In genomic region chr16:262121-262745, GRCh38 we compare ENCODE assay signal across 16 cellular contexts. TPM values are rescaled to one million over a fixed set of nuclear protein-coding genes. Genes with fewer than 3 reads are reported as not detected.
DNase-seq lines count a peak whose midpoint lies in the region; ATAC-seq and TF ChIP-seq lines count a peak whose summit lies in the region.
"Had no signal": no experiment of that assay in that cellular context is flagged by ENCODE, and none has a peak within 500 bp of the region (broad histone marks: within the 10 kb centered on the region; RNA-seq: fewer than 3 reads in every experiment).

No MANE protein-coding gene starts in this region.

- H4K8ac ChIP-seq in neuronal stem cell (ENCODE audit: low read depth, low read length) = no peak overlapping the region

- H3K4me2 ChIP-seq in SK-N-SH (no peak overlapping the region), neuronal stem cell (ENCODE audit: insufficient read depth, low read length, poor library complexity, severe bottlenecking) (no peak overlapping the region)
- H3K4me2 ChIP-seq: BLaER1 had no signal

- peak overlapping the region; percentile 65 for H3K23ac ChIP-seq in neuronal stem cell (ENCODE audit: low read depth, low read length, poor library complexity)

- CTCF ChIA-PET in SK-N-SH (lab: Yijun Ruan, JAX) = no interaction called here

- H3K4me1 ChIP-seq in SK-N-SH (ENCODE audit: control insufficient read depth in 1 of 2, insufficient read depth in 2 of 2, low read depth in 1 of 2, low read length in 1 of 2) (no peaks in the 10 kb centered on the region; a peak in 1 of 4 replicates), neuronal stem cell (ENCODE audit: control insufficient read depth in 2 of 2, insufficient read depth in 1 of 2, low read depth in 1 of 2, low read length in 2 of 2) (no peaks in the 10 kb centered on the region)
- H3K4me1 ChIP-seq: BLaER1 had no signal

- no peak overlapping the region for H3K9ac ChIP-seq in SK-N-SH
- peak overlapping the region; percentile 44 for H3K9ac ChIP-seq in neuronal stem cell (ENCODE audit: low read depth, low read length, poor library complexity)
- H3K9ac ChIP-seq: BLaER1 had no signal

- H2AK5ac ChIP-seq in neuronal stem cell (ENCODE audit: low read depth, low read length) = no peak overlapping the region

- H3K79me1 ChIP-seq in neuronal stem cell (ENCODE audit: low read depth, low read length) = peaks cover 4% of the 10 kb centered on the region

- no peak overlapping the region for H2BK5ac ChIP-seq in neuronal stem cell (ENCODE audit: low read length)

- no peaks in the 10 kb centered on the region for H3F3A ChIP-seq in SK-N-SH (replicated peaks; ENCODE audit: insufficient read depth)

- 96% methylated on average over 23 of the region's 29 CpGs for WGBS in SK-N-SH (ENCODE audit: low lambda C conversion rate)
- no CpG with 5 or more reads among the region's 29 CpGs for WGBS in neuronal stem cell (ENCODE audit: extremely low coverage in 2 of 2, insufficient read length in 2 of 2, insufficient replicate concordance in 1 of 2), 2 donors

- peak; percentile 6 for DNase-seq in SK-N-SH
- DNase-seq in H7 = peak; percentile 46
- DNase-seq in neuronal stem cell (ENCODE audit: low spot score) = no peak
- DNase-seq in stimulated activated CD8-positive, alpha-beta memory T cell treated with anti-CD3 and anti-CD28 coated beads, Interleukin-4, amount 100 ng/mL, for 48 hours = no peak
- no peak for DNase-seq in kidney tubule cell (ENCODE audit: low spot score)
- DNase-seq in NCI-H1930 (lab: John Stamatoyannopoulos, UW) = no peak
- DNase-seq: AML-193; CD8-positive, alpha-beta memory T cell; DMS53; GF-D8 had no signal

- no peak for TF ChIP-seq CTCF in SK-N-SH (IDR thresholded peaks at IDR 0.05)

- H3K36me3 ChIP-seq in SK-N-SH (replicated peaks in 1 of 2; ENCODE audit: control insufficient read depth in 1 of 2, insufficient read depth in 2 of 2, low read length in 1 of 2) (peaks cover under 1 to 51% of the 10 kb centered on the region in 2 experiments), H7 (replicated peaks; ENCODE audit: control insufficient read depth, insufficient read depth, low read length) (peaks cover 8% of the 10 kb centered on the region), neuronal stem cell (replicated peaks in 1 of 2; ENCODE audit: control insufficient read depth in 2 of 2, insufficient read depth in 2 of 2, low read length in 2 of 2) (peaks cover 42 to 72% of the 10 kb centered on the region in 2 donors)

- H2BK120ac ChIP-seq in neuronal stem cell (ENCODE audit: low read depth, low read length) = no peak overlapping the region

- no peak for TF ChIP-seq RAD21 in SK-N-SH (IDR thresholded peaks at IDR 0.05; ENCODE audit: low read length)

- H2AFZ ChIP-seq in SK-N-SH (ENCODE audit: low read depth) = no peak overlapping the region
- no peak overlapping the region for H2AFZ ChIP-seq in neuronal stem cell (ENCODE audit: low read length)

- H3K27ac ChIP-seq in SK-N-SH (ENCODE audit: low read depth in 2 of 2, low read length in 1 of 2) (no peak overlapping the region), angular gyrus (ENCODE audit: low read depth, low read length) (peak overlapping the region; percentile 56), neuronal stem cell (replicated peaks; ENCODE audit: low read length) (no peak overlapping the region)
- H3K27ac ChIP-seq: 22Rv1, BLaER1 had no signal

- no peak overlapping the region for H3K4ac ChIP-seq in neuronal stem cell (ENCODE audit: low read length)

- peak overlapping the region; percentile 57 for H3K18ac ChIP-seq in neuronal stem cell (ENCODE audit: low read length)

- POLR2A ChIA-PET in SK-N-SH (lab: Yijun Ruan, JAX) = no interaction called here

- no peak for TF ChIP-seq EP300 in SK-N-SH (IDR thresholded peaks at IDR 0.05; ENCODE audit: borderline replicate concordance in 1 of 2, low read depth in 1 of 2, low read length in 1 of 2)

- H2BK15ac ChIP-seq in neuronal stem cell (ENCODE audit: low read length) = no peak overlapping the region

- H3K27me3 ChIP-seq in SK-N-SH (ENCODE audit: insufficient read depth) (no peaks in the 10 kb centered on the region), H7 (ENCODE audit: control insufficient read depth, insufficient read depth, low read length) (no peaks in the 10 kb centered on the region), neuronal stem cell (ENCODE audit: control insufficient read depth in 3 of 3, insufficient read depth in 3 of 3, low read depth in 1 of 3, low read length in 3 of 3) (no peaks in the 10 kb centered on the region)
- H3K27me3 ChIP-seq: BLaER1 had no signal

- H3K14ac ChIP-seq in neuronal stem cell (ENCODE audit: low read length) = peak overlapping the region; percentile 21

- H3K79me2 ChIP-seq in SK-N-SH (ENCODE audit: insufficient read depth) = no peaks in the 10 kb centered on the region

- no peak overlapping the region for H4K91ac ChIP-seq in neuronal stem cell (ENCODE audit: low read depth, low read length, poor library complexity)

- ATAC-seq in SK-N-SH treated with all-trans-retinoic acid at 6 μM for 48 hours = no peak
- ATAC-seq: HCT116 had no signal

- H3K4me3 ChIP-seq in SK-N-SH (ENCODE audit: low read depth in 2 of 2, low read length in 1 of 2) (no peak overlapping the region), H7 (ENCODE audit: insufficient read depth, low read depth, low read length) (no peak overlapping the region), neuronal stem cell (ENCODE audit: low read length in 2 of 2) (no peak overlapping the region)
- H3K4me3 ChIP-seq: BLaER1 had no signal

- H4K20me1 ChIP-seq in SK-N-SH (ENCODE audit: insufficient read depth) = no peaks in the 10 kb centered on the region

- no peaks in the 10 kb centered on the region for H3K9me3 ChIP-seq in SK-N-SH
- no peaks in the 10 kb centered on the region for H3K9me3 ChIP-seq in neuronal stem cell (replicated peaks in 1 of 2; ENCODE audit: control insufficient read depth in 2 of 2, insufficient read depth in 1 of 2, low read depth in 1 of 2, low read length in 2 of 2)
- H3K9me3 ChIP-seq: BLaER1 had no signal

- H2BK12ac ChIP-seq in neuronal stem cell (ENCODE audit: low read length) = no peak overlapping the region

- H3K9me2 ChIP-seq in SK-N-SH = no peaks in the 10 kb centered on the region

TF ChIP-seq in SK-N-SH treated with all-trans-retinoic acid at 6 μM for 48 hours, 23 proteins besides CTCF, POLR2A, EP300 and RAD21 (continues in another document):
- no peak for TF ChIP-seq ZC3H10 (CRISPR knock-in tag; IDR thresholded peaks at IDR 0.05)
- no peak for TF ChIP-seq GLIS3 (CRISPR knock-in tag; IDR thresholded peaks at IDR 0.05)
- TF ChIP-seq OSR1 (CRISPR knock-in tag; IDR thresholded peaks at IDR 0.05) = no peak
- TF ChIP-seq SNAI2 (CRISPR knock-in tag; IDR thresholded peaks at IDR 0.05) = no peak
- TF ChIP-seq POU6F1 (CRISPR knock-in tag; IDR thresholded peaks at IDR 0.05; ENCODE audit: borderline replicate concordance, low read depth) = no peak
- no peak for TF ChIP-seq ZNF8 (CRISPR knock-in tag; IDR thresholded peaks at IDR 0.05)

RNA-seq across cellular contexts. Expression of gene RGS11, which starts 13.5 kb away (rescaled TPM):
- polyA plus RNA-seq in SK-N-SH (2012; rRNA removed) = 9.8 and 10.0 TPM in 2 replicates
- 0.93 and 1.8 TPM in 2 replicates for polyA plus RNA-seq in SK-N-SH (2012; cell fraction: cytosol; rRNA removed)
- polyA plus RNA-seq in SK-N-SH (2012; cell fraction: nucleus; rRNA removed) = 105 and 118 TPM in 2 replicates
- total RNA-seq in H7 (2014; rRNA removed; shearing (Covaris generic)) = 0.69 and 0.81 TPM in 2 replicates
- polyA plus RNA-seq in neuronal stem cell (2013, experiment 1 of 2) = 1.7 TPM
- 1.5 TPM for polyA plus RNA-seq in neuronal stem cell (2013, experiment 2 of 2)
- total RNA-seq: A673 had no signal
- polyA plus RNA-seq: CD8-positive, alpha-beta memory T cell had no signal

RNA-seq across cellular contexts. Expression of gene ARHGDIG, which starts 18.2 kb away (rescaled TPM):
- 4.8 and 4.9 TPM in 2 replicates for polyA plus RNA-seq in SK-N-SH (2012; rRNA removed)
- polyA plus RNA-seq in SK-N-SH (2012; cell fraction: cytosol; rRNA removed) = 1.7 and 3.3 TPM in 2 replicates
- 14.9 and 18.9 TPM in 2 replicates for polyA plus RNA-seq in SK-N-SH (2012; cell fraction: nucleus; rRNA removed)
- 4.0 and 5.3 TPM in 2 replicates for total RNA-seq in H7 (2014; rRNA removed; shearing (Covaris generic))
- polyA plus RNA-seq in neuronal stem cell (2013, experiment 1 of 2) = 0.85 TPM
- polyA plus RNA-seq in neuronal stem cell (2013, experiment 2 of 2) = 0.89 TPM
- total RNA-seq: CD8-positive, alpha-beta memory T cell had no signal
- polyA plus RNA-seq: CD8-positive, alpha-beta memory T cell had no signal

RNA-seq across cellular contexts. Expression of gene PDIA2, which starts 20.7 kb away (rescaled TPM):
- polyA plus RNA-seq in SK-N-SH (2012; rRNA removed) = 1.7 and 2.5 TPM in 2 replicates
- polyA plus RNA-seq in SK-N-SH (2012; cell fraction: cytosol; rRNA removed) = 0.21 and 0.24 TPM in 2 replicates
- 18.8 and 22.7 TPM in 2 replicates for polyA plus RNA-seq in SK-N-SH (2012; cell fraction: nucleus; rRNA removed)
- 0.15 and 2.1 TPM in 2 replicates for total RNA-seq in H7 (2014; rRNA removed; shearing (Covaris generic))
- polyA plus RNA-seq in neuronal stem cell (2013, experiment 1 of 2) = 0.43 TPM
- polyA plus RNA-seq in neuronal stem cell (2013, experiment 2 of 2) = 0.42 TPM
- total RNA-seq: A673; CD8-positive, alpha-beta memory T cell had no signal
- polyA plus RNA-seq: CD8-positive, alpha-beta memory T cell had no signal

RNA-seq across cellular contexts. Expression of gene FAM234A, which starts 27.6 kb away (rescaled TPM):
- polyA plus RNA-seq in SK-N-SH (2012; rRNA removed) = 91.3 and 126 TPM in 2 replicates
- 59.3 and 86.4 TPM in 2 replicates for polyA plus RNA-seq in SK-N-SH (2012; cell fraction: cytosol; rRNA removed)
- 89.7 and 103 TPM in 2 replicates for polyA plus RNA-seq in SK-N-SH (2012; cell fraction: nucleus; rRNA removed)
- total RNA-seq in H7 (2014; rRNA removed; shearing (Covaris generic)) = 106 and 120 TPM in 2 replicates
- polyA plus RNA-seq in neuronal stem cell (2013, experiment 1 of 2) = 116 TPM
- polyA plus RNA-seq in neuronal stem cell (2013, experiment 2 of 2) = 123 TPM

RNA-seq across cellular contexts. Expression of gene LUC7L, which starts 33.0 kb away (rescaled TPM):
- 97.7 and 105 TPM in 2 replicates for polyA plus RNA-seq in SK-N-SH (2012; rRNA removed)
- 38.5 and 38.9 TPM in 2 replicates for polyA plus RNA-seq in SK-N-SH (2012; cell fraction: cytosol; rRNA removed)
- 529 and 717 TPM in 2 replicates for polyA plus RNA-seq in SK-N-SH (2012; cell fraction: nucleus; rRNA removed)
- 56.6 and 92.9 TPM in 2 replicates for total RNA-seq in H7 (2014; rRNA removed; shearing (Covaris generic))
- polyA plus RNA-seq in neuronal stem cell (2013, experiment 1 of 2) = 157 TPM
- polyA plus RNA-seq in neuronal stem cell (2013, experiment 2 of 2) = 156 TPM

Comparison
In these comparisons a context has a peak if more than half of its experiments do, and no peak if none do; other contexts are left out.
1. DNase-seq: peak in SK-N-SH (single experiment) and H7 (single experiment); none in neuronal stem cell (single experiment), stimulated activated CD8-positive, alpha-beta memory T cell treated with anti-CD3 and anti-CD28 coated beads, Interleukin-4, amount 100 ng/mL, for 48 hours (single experiment), kidney tubule cell (single experiment) and NCI-H1930 (0 of 2).